17 cellular contexts compared by ENCODE assay signal in the genomic region with DNA sequence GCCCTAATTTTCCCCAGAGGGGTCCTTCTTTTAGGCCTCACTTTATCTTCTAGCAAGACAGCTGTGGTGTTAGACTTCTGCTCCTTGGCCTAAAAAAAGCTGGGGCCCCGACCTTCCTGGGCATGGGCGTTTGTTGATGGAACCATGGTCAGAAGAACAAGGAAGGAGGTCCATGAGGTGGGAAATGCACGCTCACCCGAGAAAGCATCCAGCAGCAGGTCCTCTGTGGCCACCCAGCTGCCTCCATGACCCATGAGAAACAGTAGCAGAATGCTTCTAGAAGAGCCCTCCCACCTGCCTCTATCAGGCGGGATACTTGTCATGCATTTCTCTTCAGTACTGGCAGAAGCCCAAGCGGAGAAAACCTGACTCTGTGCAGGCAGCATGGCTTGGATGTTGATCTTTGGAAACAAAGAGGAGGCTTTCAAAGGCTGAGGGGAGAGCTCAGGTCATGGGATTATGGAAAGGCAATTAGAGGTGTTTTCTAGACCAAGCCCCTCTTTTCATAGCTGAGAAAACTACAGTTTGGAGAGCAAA.
DNase-seq lines count a peak whose midpoint lies in the region; ATAC-seq, FAIRE-seq and TF ChIP-seq lines count a peak whose summit lies in the region.
"Had no signal": no experiment of that assay in that cellular context is flagged by ENCODE, and none has a peak within 500 bp of the region (broad histone marks: within the 10 kb centered on the region; RNA-seq: fewer than 3 reads in every experiment).

No MANE protein-coding gene starts in this region.

- H3K9ac ChIP-seq in DND-41 (ENCODE audit: low read depth, low read length): no peak overlapping the region
- H3K9ac ChIP-seq: SK-N-SH had no signal

- H3K9me3 Mint-ChIP-seq in activated CD8-positive, alpha-beta T cell treated with anti-CD3 and anti-CD28 coated beads, Interleukin-2, amount 10 ng/mL, durations not matched to agents 7 days and 5 days (ENCODE audit: insufficient read depth): no peaks in the 10 kb centered on the region
- H3K9me3 Mint-ChIP-seq in activated CD8-positive, alpha-beta T cell treated with anti-CD3 and anti-CD28 coated beads for 36 hours: no peaks in the 10 kb centered on the region
- H3K9me3 Mint-ChIP-seq in Caco-2 (ENCODE audit: unreplicated experiment): no peaks in the 10 kb centered on the region

- peaks cover 98% of the 10 kb centered on the region for H3K79me2 ChIP-seq in DND-41 (ENCODE audit: insufficient read depth, low read length)

- no peaks in the 10 kb centered on the region for H3K27me3 Mint-ChIP-seq in activated CD8-positive, alpha-beta T cell treated with anti-CD3 and anti-CD28 coated beads, Interleukin-2, amount 10 ng/mL, durations not matched to agents 7 days and 5 days (ENCODE audit: low read depth)
- no peaks in the 10 kb centered on the region for H3K27me3 Mint-ChIP-seq in activated CD8-positive, alpha-beta T cell treated with anti-CD3 and anti-CD28 coated beads for 36 hours
- H3K27me3 Mint-ChIP-seq in Caco-2 (ENCODE audit: insufficient read depth, unreplicated experiment): peaks cover 20% of the 10 kb centered on the region

- no peak for TF ChIP-seq CTCF in activated CD8-positive, alpha-beta T cell treated with anti-CD3 and anti-CD28 coated beads for 36 hours (IDR thresholded peaks at IDR 0.05)
- TF ChIP-seq CTCF in DND-41 (IDR thresholded peaks at IDR 0.05; ENCODE audit: borderline replicate concordance, extremely low read depth, low read length, poor library complexity, severe bottlenecking): no peak
- no peak for TF ChIP-seq CTCF in Caco-2 (IDR thresholded peaks at IDR 0.05; ENCODE audit: insufficient read depth in 1 of 2, low read depth in 1 of 2, low read length in 1 of 2, severe bottlenecking in 1 of 2, unreplicated experiment in 1 of 2)

- no peak for ATAC-seq in activated CD8-positive, alpha-beta T cell treated with anti-CD3 and anti-CD28 coated beads, Interleukin-2, amount 10 ng/mL, durations not matched to agents 7 days and 5 days
- ATAC-seq in activated CD8-positive, alpha-beta T cell treated with anti-CD3 and anti-CD28 coated beads for 36 hours: no peak
- ATAC-seq in DND-41 (ENCODE audit: insufficient read depth, low read depth): no peak
- ATAC-seq: GM12878, HCT116 had no signal

- no peak overlapping the region for H3K4me3 Mint-ChIP-seq in activated CD8-positive, alpha-beta T cell treated with anti-CD3 and anti-CD28 coated beads, Interleukin-2, amount 10 ng/mL, durations not matched to agents 7 days and 5 days
- no peak overlapping the region for H3K4me3 Mint-ChIP-seq in activated CD8-positive, alpha-beta T cell treated with anti-CD3 and anti-CD28 coated beads for 36 hours
- no peak overlapping the region for H3K4me3 Mint-ChIP-seq in Caco-2 (ENCODE audit: unreplicated experiment)

- no peak overlapping the region for H3K4me3 ChIP-seq in DND-41 (ENCODE audit: low read depth in 1 of 2, low read length in 2 of 2)
- H3K4me3 ChIP-seq in Caco-2 (ENCODE audit: low read depth, low read length): no peak overlapping the region
- H3K4me3 ChIP-seq: GM12878 had no signal

- POLR2A ChIA-PET in activated CD8-positive, alpha-beta T cell treated with anti-CD3 and anti-CD28 coated beads, Interleukin-2, amount 10 ng/mL, durations not matched to agents 7 days and 5 days (lab: Charles Lee): no interaction called here
- POLR2A ChIA-PET in activated CD8-positive, alpha-beta T cell treated with anti-CD3 and anti-CD28 coated beads for 36 hours (lab: Charles Lee): interaction anchor here (0.6 to 1.5 kb wide), 2 partner anchors 25 to 223 kb away, joined by 3 to 5 read pairs; no protein-coding TSS in a partner anchor
- POLR2A ChIA-PET in Caco-2 (lab: Charles Lee): no interaction called here

- peak; percentile 74 for FAIRE-seq in urothelium cell line (lab: Jason Lieb, UNC)
- FAIRE-seq: GM12878 had no signal

- peaks cover 68% of the 10 kb centered on the region for H3K36me3 Mint-ChIP-seq in activated CD8-positive, alpha-beta T cell treated with anti-CD3 and anti-CD28 coated beads, Interleukin-2, amount 10 ng/mL, durations not matched to agents 7 days and 5 days (ENCODE audit: low read depth)
- H3K36me3 Mint-ChIP-seq in activated CD8-positive, alpha-beta T cell treated with anti-CD3 and anti-CD28 coated beads for 36 hours (ENCODE audit: low read depth): peaks cover 43% of the 10 kb centered on the region
- H3K36me3 Mint-ChIP-seq in Caco-2 (ENCODE audit: insufficient read depth, unreplicated experiment): no peaks in the 10 kb centered on the region

- H3K27me3 ChIP-seq in DND-41 (ENCODE audit: insufficient read depth, low read length, poor library complexity): no peaks in the 10 kb centered on the region
- H3K27me3 ChIP-seq in Caco-2 (replicated peaks; ENCODE audit: control insufficient read depth, insufficient read depth, low read length): 0 out of 2 replicates have a peak, but pooled peaks cover 1% of the 10 kb centered on the region
- H3K27me3 ChIP-seq: BE2C had no signal

- intact Hi-C loops in activated CD8-positive, alpha-beta T cell treated with anti-CD3 and anti-CD28 coated beads for 36 hours (cut with micrococcal nuclease): no loop called here
- intact Hi-C loops in Caco-2 (cut with micrococcal nuclease; ENCODE audit: unreplicated experiment): no loop called here

- peaks cover 81% of the 10 kb centered on the region for H3K36me3 ChIP-seq in DND-41 (ENCODE audit: insufficient read depth, low read length)
- H3K36me3 ChIP-seq in Caco-2 (ENCODE audit: control insufficient read depth, insufficient read depth, low read length): no peaks in the 10 kb centered on the region
- H3K36me3 ChIP-seq: BE2C had no signal

- H3K27ac Mint-ChIP-seq in activated CD8-positive, alpha-beta T cell treated with anti-CD3 and anti-CD28 coated beads, Interleukin-2, amount 10 ng/mL, durations not matched to agents 7 days and 5 days: peak overlapping the region; percentile 11
- no peak overlapping the region for H3K27ac Mint-ChIP-seq in activated CD8-positive, alpha-beta T cell treated with anti-CD3 and anti-CD28 coated beads for 36 hours
- H3K27ac Mint-ChIP-seq in Caco-2 (ENCODE audit: unreplicated experiment): no peak overlapping the region

- H3K4me1 Mint-ChIP-seq in activated CD8-positive, alpha-beta T cell treated with anti-CD3 and anti-CD28 coated beads, Interleukin-2, amount 10 ng/mL, durations not matched to agents 7 days and 5 days (ENCODE audit: low read depth): peaks cover 41% of the 10 kb centered on the region
- H3K4me1 Mint-ChIP-seq in activated CD8-positive, alpha-beta T cell treated with anti-CD3 and anti-CD28 coated beads for 36 hours (ENCODE audit: low read depth): peaks cover 41% of the 10 kb centered on the region
- no peaks in the 10 kb centered on the region for H3K4me1 Mint-ChIP-seq in Caco-2 (ENCODE audit: low read depth, unreplicated experiment)

- H3K9me3 ChIP-seq in DND-41 (ENCODE audit: insufficient read depth, low read length, severe bottlenecking) (no peaks in the 10 kb centered on the region), Caco-2 (no peaks in the 10 kb centered on the region)
- H3K9me3 ChIP-seq: BE2C, SK-N-SH had no signal

- H3K4me2 ChIP-seq in DND-41 (ENCODE audit: insufficient read depth, low read length): no peak overlapping the region
- H3K4me2 ChIP-seq: SK-N-SH had no signal

- no peak for DNase-seq in activated CD8-positive, alpha-beta T cell treated with anti-CD3 and anti-CD28 coated beads, Interleukin-2, amount 10 ng/mL, durations not matched to agents 7 days and 5 days
- no peak for DNase-seq in activated CD8-positive, alpha-beta T cell treated with anti-CD3 and anti-CD28 coated beads for 36 hours
- DNase-seq in DND-41 (no peak), SHP77 treated with DMSO at 0.1 percent for 48 hours (lab: John Stamatoyannopoulos, UW) (peak; percentile 19), urothelium cell line (ENCODE audit: low spot score) (no peak), Caco-2 (no peak)
- DNase-seq in activated T-cell treated with anti-CD3 and anti-CD28 coated beads, Interleukin-2, amount 50 U/mL, for 1 hour: no peak
- DNase-seq: BE2C, DMS153, NCI-H1436, NCI-H2171, NCI-H510A treated with DMSO at 0.1 percent for 48 hours, SK-N-SH, T-helper 1 cell had no signal

- peaks cover 70% of the 10 kb centered on the region for H4K20me1 ChIP-seq in DND-41 (ENCODE audit: insufficient read depth, low read length)

- CTCF ChIA-PET in activated CD8-positive, alpha-beta T cell treated with anti-CD3 and anti-CD28 coated beads, Interleukin-2, amount 10 ng/mL, durations not matched to agents 7 days and 5 days (lab: Charles Lee): no interaction called here
- CTCF ChIA-PET in activated CD8-positive, alpha-beta T cell treated with anti-CD3 and anti-CD28 coated beads for 36 hours (lab: Charles Lee): interaction anchor here (1.4 kb wide), 1 partner anchor 261 kb away, joined by 4 read pairs; no protein-coding TSS in a partner anchor
- CTCF ChIA-PET in Caco-2 (lab: Charles Lee): no interaction called here

- 0 out of 2 replicates have a peak overlapping the region, but pooled peaks have one; percentile 26 for H3K27ac ChIP-seq in DND-41 (ENCODE audit: low read length)
- H3K27ac ChIP-seq: RWPE1 had no signal

- 0 out of 2 replicates have a peak, but pooled peaks cover 3% of the 10 kb centered on the region for H3K4me1 ChIP-seq in DND-41 (ENCODE audit: insufficient read depth, low read length)
- no peaks in the 10 kb centered on the region for H3K4me1 ChIP-seq in Caco-2
- H3K4me1 ChIP-seq: BE2C had no signal

- no TSS peak for BruUV-seq in Caco-2 (replicated peaks; lab: Mats Ljungman, UMichigan)

- H2AFZ ChIP-seq in DND-41 (ENCODE audit: low read depth, low read length): no peak overlapping the region
